13 cellular contexts compared by ENCODE assay signal in genomic region chrX:151722241-151722846, GRCh38. TPM values are rescaled to one million over a fixed set of nuclear protein-coding genes. Genes with fewer than 3 reads are reported as not detected.
DNase-seq lines count a peak whose midpoint lies in the region; ATAC-seq and TF ChIP-seq lines count a peak whose summit lies in the region.
"Had no signal": no experiment of that assay in that cellular context is flagged by ENCODE, and none has a peak within 500 bp of the region (broad histone marks: within the 10 kb centered on the region; RNA-seq: fewer than 3 reads in every experiment).

No MANE protein-coding gene starts in this region.

- intact Hi-C loops in ascending aorta (cut with DNase I), result no loop called here

- CTCF ChIA-PET in activated CD8-positive, alpha-beta T cell treated with anti-CD3 and anti-CD28 coated beads, Interleukin-2, amount 10 ng/mL, durations not matched to agents 7 days and 5 days (lab: Charles Lee), result no interaction called here

- no peak overlapping the region for H3K27ac Mint-ChIP-seq in activated CD8-positive, alpha-beta T cell treated with anti-CD3 and anti-CD28 coated beads, Interleukin-2, amount 10 ng/mL, durations not matched to agents 7 days and 5 days
- H3K27ac Mint-ChIP-seq: activated CD8-positive, alpha-beta T cell treated with anti-CD3 and anti-CD28 coated beads for 36 hours had no signal

- POLR2A ChIA-PET in activated CD8-positive, alpha-beta T cell treated with anti-CD3 and anti-CD28 coated beads, Interleukin-2, amount 10 ng/mL, durations not matched to agents 7 days and 5 days (lab: Charles Lee), result no interaction called here

- H3K4me3 ChIP-seq in ascending aorta, result no peak overlapping the region

- no peaks in the 10 kb centered on the region for H3K4me1 ChIP-seq in ascending aorta

- peak; percentile 66 for DNase-seq in ecto neural progenitor cell (ENCODE audit: low spot score)
- DNase-seq in mucosa of gallbladder (ENCODE audit: low spot score), result peak; percentile 30
- no peak for DNase-seq in activated CD8-positive, alpha-beta T cell treated with anti-CD3 and anti-CD28 coated beads, Interleukin-2, amount 10 ng/mL, durations not matched to agents 7 days and 5 days
- no peak for DNase-seq in ascending aorta (ENCODE audit: low spot score in 2 of 2)
- DNase-seq in stimulated activated CD4-positive, alpha-beta T cell treated with anti-CD3 and anti-CD28 coated beads, Interleukin-4, amount 100 ng/mL, for 24 hours, result no peak
- DNase-seq: activated CD8-positive, alpha-beta T cell treated with anti-CD3 and anti-CD28 coated beads for 36 hours; GF-D8; NCI-H2029 treated with DMSO at 0.1 percent for 48 hours had no signal

- peak; percentile 67 for TF ChIP-seq CTCF in C4-2B (conservative IDR thresholded peaks at IDR 0.05)
- no peak for TF ChIP-seq CTCF in ascending aorta (IDR thresholded peaks at IDR 0.05)

- no peaks in the 10 kb centered on the region for H3K27me3 Mint-ChIP-seq in activated CD8-positive, alpha-beta T cell treated with anti-CD3 and anti-CD28 coated beads, Interleukin-2, amount 10 ng/mL, durations not matched to agents 7 days and 5 days (ENCODE audit: low read depth)
- H3K27me3 Mint-ChIP-seq: activated CD8-positive, alpha-beta T cell treated with anti-CD3 and anti-CD28 coated beads for 36 hours had no signal

- no peaks in the 10 kb centered on the region for H3K9me3 ChIP-seq in ascending aorta

- H3K36me3 ChIP-seq in ascending aorta, result no peaks in the 10 kb centered on the region

- no peak overlapping the region for H3K4me3 Mint-ChIP-seq in activated CD8-positive, alpha-beta T cell treated with anti-CD3 and anti-CD28 coated beads, Interleukin-2, amount 10 ng/mL, durations not matched to agents 7 days and 5 days
- H3K4me3 Mint-ChIP-seq: activated CD8-positive, alpha-beta T cell treated with anti-CD3 and anti-CD28 coated beads for 36 hours had no signal

- H3K27ac ChIP-seq in C4-2B, result no peak overlapping the region
- H3K27ac ChIP-seq in ascending aorta, result no peak overlapping the region

- no peaks in the 10 kb centered on the region for H3K4me1 Mint-ChIP-seq in activated CD8-positive, alpha-beta T cell treated with anti-CD3 and anti-CD28 coated beads, Interleukin-2, amount 10 ng/mL, durations not matched to agents 7 days and 5 days (ENCODE audit: low read depth)

- H3K36me3 Mint-ChIP-seq in activated CD8-positive, alpha-beta T cell treated with anti-CD3 and anti-CD28 coated beads, Interleukin-2, amount 10 ng/mL, durations not matched to agents 7 days and 5 days (ENCODE audit: low read depth), result no peaks in the 10 kb centered on the region

- H3K9me3 Mint-ChIP-seq in activated CD8-positive, alpha-beta T cell treated with anti-CD3 and anti-CD28 coated beads, Interleukin-2, amount 10 ng/mL, durations not matched to agents 7 days and 5 days (ENCODE audit: insufficient read depth), result no peaks in the 10 kb centered on the region
- H3K9me3 Mint-ChIP-seq: activated CD8-positive, alpha-beta T cell treated with anti-CD3 and anti-CD28 coated beads for 36 hours had no signal

- ATAC-seq in HG02885 (IDR thresholded peaks at IDR 0.05; ENCODE audit: poor library complexity, unreplicated experiment) (peak; percentile 56), GM18870 (IDR thresholded peaks at IDR 0.05; ENCODE audit: unreplicated experiment) (no peak)
- ATAC-seq in activated CD8-positive, alpha-beta T cell treated with anti-CD3 and anti-CD28 coated beads, Interleukin-2, amount 10 ng/mL, durations not matched to agents 7 days and 5 days, result no peak
- ATAC-seq: activated CD8-positive, alpha-beta T cell treated with anti-CD3 and anti-CD28 coated beads for 36 hours had no signal

- H3K27me3 ChIP-seq in ascending aorta, result no peaks in the 10 kb centered on the region

RNA-seq across cellular contexts. Expression of gene FATE1, which starts 6.5 kb away (rescaled TPM):
- total RNA-seq in mucosa of gallbladder (0.52 TPM), ascending aorta (not detected)
- total RNA-seq in activated CD8-positive, alpha-beta T cell treated with anti-CD3 and anti-CD28 coated beads, Interleukin-2, amount 10 ng/mL, durations not matched to agents 7 days and 5 days, result not detected
- total RNA-seq: activated CD8-positive, alpha-beta T cell treated with anti-CD3 and anti-CD28 coated beads for 36 hours; renal cortical epithelial cell; urinary bladder had no signal

RNA-seq across cellular contexts. Expression of gene CNGA2, which starts 12.2 kb away (rescaled TPM):
- not detected for total RNA-seq in mucosa of gallbladder
- not detected for total RNA-seq in activated CD8-positive, alpha-beta T cell treated with anti-CD3 and anti-CD28 coated beads, Interleukin-2, amount 10 ng/mL, durations not matched to agents 7 days and 5 days
- total RNA-seq in ascending aorta, result not detected
- total RNA-seq: activated CD8-positive, alpha-beta T cell treated with anti-CD3 and anti-CD28 coated beads for 36 hours; renal cortical epithelial cell; urinary bladder had no signal

RNA-seq across cellular contexts. Expression of gene PRRG3, which starts 27.1 kb away (rescaled TPM):
- total RNA-seq in mucosa of gallbladder (0.46 TPM), ascending aorta (not detected)
- not detected for total RNA-seq in activated CD8-positive, alpha-beta T cell treated with anti-CD3 and anti-CD28 coated beads, Interleukin-2, amount 10 ng/mL, durations not matched to agents 7 days and 5 days
- total RNA-seq: activated CD8-positive, alpha-beta T cell treated with anti-CD3 and anti-CD28 coated beads for 36 hours; renal cortical epithelial cell had no signal

Comparison
In these comparisons a context has a peak if more than half of its experiments do, and no peak if none do; other contexts are left out.
1. DNase-seq: peak in ecto neural progenitor cell (single experiment) and mucosa of gallbladder (single experiment); none in activated CD8-positive, alpha-beta T cell treated with anti-CD3 and anti-CD28 coated beads, Interleukin-2, amount 10 ng/mL, durations not matched to agents 7 days and 5 days (single experiment), ascending aorta (0 of 2) and stimulated activated CD4-positive, alpha-beta T cell treated with anti-CD3 and anti-CD28 coated beads, Interleukin-4, amount 100 ng/mL, for 24 hours (single experiment).